9 cellular contexts compared by ENCODE assay signal in genomic region chr3:194584435-194584776, GRCh38. TPM values are rescaled to one million over a fixed set of nuclear protein-coding genes. Genes with fewer than 3 reads are reported as not detected.
DNase-seq lines count a peak whose midpoint lies in the region; ATAC-seq, FAIRE-seq and TF ChIP-seq lines count a peak whose summit lies in the region.
"Had no signal": no experiment of that assay in that cellular context is flagged by ENCODE, and none has a peak within 500 bp of the region (broad histone marks: within the 10 kb centered on the region; RNA-seq: fewer than 3 reads in every experiment).

No MANE protein-coding gene starts in this region.

- H3K4me1 ChIP-seq in K562 (replicated peaks in 1 of 2; ENCODE audit: control insufficient read depth in 2 of 2, insufficient read depth in 2 of 2, low read length in 2 of 2) = peaks cover 5 to 11% of the 10 kb centered on the region in 2 experiments
- peaks cover 4 to 15% (median 9%) of the 10 kb centered on the region in 4 donors for H3K4me1 ChIP-seq in transverse colon

- no peaks in the 10 kb centered on the region for H3K27me3 Mint-ChIP-seq in activated T-cell treated with anti-CD3 and anti-CD28 coated beads, Interleukin-2, amount 50 U/mL, for 72 hours (ENCODE audit: low read depth)

- no peak for TF ChIP-seq POLR2A in K562 (conservative IDR thresholded peaks at IDR 0.05)
- TF ChIP-seq POLR2A in lower leg skin (IDR thresholded peaks at IDR 0.05) = no peak
- TF ChIP-seq POLR2A in transverse colon (IDR thresholded peaks at IDR 0.05) = no peak

- intact Hi-C loops in K562 (cut with micrococcal nuclease) (no loop called here), lower leg skin (cut with DNase I; ENCODE audit: low total_unique reads) (no loop called here), transverse colon (cut with DNase I; ENCODE audit: low total_unique reads) (loop anchor here (5.0 kb wide), 1 partner anchor 97 kb away; the partner anchor contains the start of gene ATP13A3)

- TF ChIP-seq EP300 in K562 (IDR thresholded peaks at IDR 0.05; ENCODE audit: low read length) = no peak
- no peak for TF ChIP-seq EP300 in transverse colon (IDR thresholded peaks at IDR 0.05; ENCODE audit: low read depth)

- peak overlapping the region; percentile 90 for H3K4me2 ChIP-seq in K562 (ENCODE audit: insufficient read depth, low read length)

- BruUV-seq in K562 (replicated peaks; lab: Mats Ljungman, UMichigan) = no TSS peak

- H3K4me1 Mint-ChIP-seq in activated T-cell treated with anti-CD3 and anti-CD28 coated beads, Interleukin-2, amount 50 U/mL, for 72 hours (ENCODE audit: low read depth) = peaks cover 34% of the 10 kb centered on the region

- peak overlapping the region; percentile 95; the same call in 1 of the 2 replicates for H2AFZ ChIP-seq in K562 (ENCODE audit: low read depth, low read length)

- H3K4me3 Mint-ChIP-seq in activated T-cell treated with anti-CD3 and anti-CD28 coated beads, Interleukin-2, amount 50 U/mL, for 72 hours = peak overlapping the region; percentile 97 to 99

- TF ChIP-seq RAD21 in K562 (CRISPR knock-in tag; conservative IDR thresholded peaks at IDR 0.05 in 1 of 2, IDR thresholded peaks at IDR 0.05 in 1 of 2) = no peak

- no peak for DNase-seq in activated T-cell treated with anti-CD3 and anti-CD28 coated beads, Interleukin-2, amount 50 U/mL, for 72 hours
- DNase-seq in activated T-cell treated with anti-CD3 and anti-CD28 coated beads, Interleukin-2, amount 50 U/mL, for 1 hour = no peak
- DNase-seq in K562 (ENCODE audit: extremely low read depth in 1 of 4, low spot score in 3 of 4) (no peak), lower leg skin (ENCODE audit: low spot score in 2 of 2) (no peak), transverse colon (no peak), inferior parietal cortex (ENCODE audit: extremely low spot score) (no peak), anterior cingulate cortex (lab: John Stamatoyannopoulos, UW) (no peak)
- no peak for DNase-seq in stimulated activated naive CD4-positive, alpha-beta T cell (lab: John Stamatoyannopoulos, UW)

- H3K27me3 ChIP-seq in K562 (ENCODE audit: control insufficient read depth in 2 of 2, insufficient read depth in 2 of 2, low read length in 2 of 2) (no peaks in the 10 kb centered on the region), transverse colon (no peaks in the 10 kb centered on the region)

- 0% methylated on average over 3 of the region's 3 CpGs for WGBS in K562 (ENCODE audit: insufficient coverage, low coverage, missing lambda C conversion rate)
- 35 to 39% methylated on average over 3 of the region's 3 CpGs for WGBS in lower leg skin, 2 donors
- 18 to 25% methylated on average over 3 of the region's 3 CpGs for WGBS in transverse colon (ENCODE audit: low coverage in 1 of 2), 2 donors

- no peaks in the 10 kb centered on the region for H4K20me1 ChIP-seq in K562 (replicated peaks; ENCODE audit: control insufficient read depth, insufficient read depth, low read length)

- peaks cover 20% of the 10 kb centered on the region; the same call in 2 of the 3 replicates for H3K36me3 ChIP-seq in K562 (ENCODE audit: control insufficient read depth, insufficient read depth, low read length)
- no peaks in the 10 kb centered on the region for H3K36me3 ChIP-seq in transverse colon

- H3K27ac ChIP-seq in K562 (ENCODE audit: extremely low read depth, low read depth, low read length) = peak overlapping the region; percentile 95
- H3K27ac ChIP-seq in transverse colon = peak overlapping the region; percentile 90 to 94 (median 93)

- in situ Hi-C loops in K562 (cut with MboI) = loop anchor here (10.0 kb wide), 1 partner anchor 250 kb away; no protein-coding TSS in a partner anchor
- in situ Hi-C loops in transverse colon (cut with MboI; ENCODE audit: low pct_ligation_motif_present in 1 of 4, low pct_unique_long_range_greater_than_20kb in 1 of 4, low sequenced_read_pairs in 3 of 4) = loop anchor here in 1 of 4 donors (10.0 kb wide), 1 partner anchor 100 kb away; the partner anchor contains the start of gene ATP13A3

- no peaks in the 10 kb centered on the region for H3K9me1 ChIP-seq in K562 (ENCODE audit: control insufficient read depth, insufficient read depth, low read length)

- H3K4me3 ChIP-seq in K562 (peak overlapping the region; percentile 99), lower leg skin (ENCODE audit: low read depth, poor library complexity, severe bottlenecking) (peak overlapping the region; percentile 75), transverse colon (peak overlapping the region; percentile 77 to 83 (median 81))

- POLR2A ChIA-PET in K562 (lab: Yijun Ruan, JAX) = interaction anchor here (0.6 to 2.1 kb wide), 8 partner anchors 9 to 112 kb away, joined by 3 to 6 read pairs (median 4); no protein-coding TSS in a partner anchor

- no peaks in the 10 kb centered on the region for H3K9me3 Mint-ChIP-seq in activated T-cell treated with anti-CD3 and anti-CD28 coated beads, Interleukin-2, amount 50 U/mL, for 72 hours

- no peak for ATAC-seq in activated T-cell treated with anti-CD3 and anti-CD28 coated beads, Interleukin-2, amount 50 U/mL, for 72 hours (replicated peaks in 1 of 2)
- ATAC-seq in K562 = peak; percentile 3; the same call in 1 of the 3 replicates

- CTCF ChIA-PET in K562 (lab: Yijun Ruan, JAX; ENCODE audit: low intra/inter-chr PET ratio) = no interaction called here

- H3K9ac ChIP-seq in K562 (ENCODE audit: insufficient read depth in 1 of 2, low read depth in 2 of 2, low read length in 2 of 2) = peak overlapping the region; percentile 97 to 100

- peak; percentile 59 for FAIRE-seq in K562 (lab: Jason Lieb, UNC)
- FAIRE-seq: G401.6 had no signal

- peaks cover 7 to 12% of the 10 kb centered on the region in 2 donors for H3K36me3 Mint-ChIP-seq in activated T-cell treated with anti-CD3 and anti-CD28 coated beads, Interleukin-2, amount 50 U/mL, for 72 hours (ENCODE audit: insufficient read depth in 2 of 2)

- no peaks in the 10 kb centered on the region for H3K9me3 ChIP-seq in K562 (replicated peaks; ENCODE audit: control insufficient read depth, insufficient read depth, low read depth, low read length)
- no peaks in the 10 kb centered on the region for H3K9me3 ChIP-seq in transverse colon

- H3K79me2 ChIP-seq in K562 (ENCODE audit: control insufficient read depth, insufficient read depth, low read length) = peaks cover 13% of the 10 kb centered on the region

- TF ChIP-seq CTCF in K562 (IDR thresholded peaks at IDR 0.05 in 2 of 3, conservative IDR thresholded peaks at IDR 0.05 in 1 of 3; ENCODE audit: insufficient read depth in 2 of 3, low read depth in 1 of 3, low read length in 3 of 3) (no peak), lower leg skin (IDR thresholded peaks at IDR 0.05) (no peak), transverse colon (IDR thresholded peaks at IDR 0.05) (no peak)

- H3K27ac Mint-ChIP-seq in activated T-cell treated with anti-CD3 and anti-CD28 coated beads, Interleukin-2, amount 50 U/mL, for 72 hours = peak overlapping the region; percentile 100

TF ChIP-seq in K562, 482 proteins besides CTCF, POLR2A, EP300 and RAD21 (continues in another document):
- TF ChIP-seq ADNP (tag; IDR thresholded peaks at IDR 0.05) (no peak), BCLAF1 (IDR thresholded peaks at IDR 0.05; ENCODE audit: borderline replicate concordance in 1 of 2, control insufficient read depth in 1 of 2, low read depth in 2 of 2, low read length in 1 of 2) (no peak), TAF1 (IDR thresholded peaks at IDR 0.05; ENCODE audit: control insufficient read depth, extremely low read depth, insufficient read depth, low read length, severe bottlenecking) (no peak), HMG20B (CRISPR knock-in tag; IDR thresholded peaks at IDR 0.05) (no peak)

RNA-seq across cellular contexts. Expression of gene TMEM44, which starts 48.8 kb away (rescaled TPM):
- total RNA-seq in activated T-cell treated with anti-CD3 and anti-CD28 coated beads, Interleukin-2, amount 50 U/mL, for 72 hours = 10 to 100 TPM; 11.9 to 19.6 TPM
- total RNA-seq in K562 (2011; cell fraction: chromatin; rRNA removed; ENCODE audit: low replicate concordance) = 57.1 and 107 TPM in 2 replicates
- 59.7 and 67.4 TPM in 2 replicates for total RNA-seq in K562 (2011; cell fraction: nucleolus; rRNA removed)
- total RNA-seq in K562 (2011; cell fraction: nucleoplasm; rRNA removed) = 57.2 and 61.1 TPM in 2 replicates
- total RNA-seq in K562 (2014; rRNA removed) (13.1 and 13.8 TPM in 2 replicates), K562 (2014; rRNA removed; fragmentation: Illumina TruSeq; extraction: Trizol) (6.0 and 7.2 TPM in 2 replicates), K562 (2015; rRNA removed; fragmentation: Illumina TruSeq; extraction: Trizol) (7.5 TPM in 2 replicates), K562 (2021) (16.9 and 18.1 TPM in 2 replicates), lower leg skin (1 to 10 TPM; 1.2 to 8.5 (median 4.6) TPM), transverse colon (100 to 1,000 TPM in 1 of 4 donors, 10 to 100 TPM in 3; 52.0 to 101 (median 58.8) TPM)
- polyA plus RNA-seq in K562 (2011; rRNA removed) (13.5 and 14.5 TPM in 2 replicates), K562 (2014; fragmentation: Illumina TruSeq; extraction: Trizol) (11.3 and 12.4 TPM in 2 replicates), K562 (2014; fragmentation: Nextera tagmentation; extraction: Ambion mirVana) (1 to 10 TPM in 1 of 2 experiments, under 1 TPM in 1; 0.53 to 1.7 TPM), K562 (2014; rRNA removed) (15.5 and 16.2 TPM in 2 replicates)
- polyA plus RNA-seq in K562 (2011; cell fraction: cytosol; rRNA removed) = 11.8 and 16.3 TPM in 2 replicates
- polyA plus RNA-seq in K562 (2011; cell fraction: nucleus; rRNA removed) = 44.6 and 76.9 TPM in 2 replicates
- polyA plus RNA-seq in K562 (2012) = 9.8 and 17.5 TPM in 2 replicates
- 9.1 and 13.7 TPM in 2 replicates for polyA minus RNA-seq in K562 (2011; rRNA and poly(A)+ RNA removed)
- polyA minus RNA-seq in K562 (2011; cell fraction: cytosol; rRNA and poly(A)+ RNA removed) = 7.7 and 7.8 TPM in 2 replicates
- polyA minus RNA-seq in K562 (2011; cell fraction: nucleus; rRNA and poly(A)+ RNA removed) = 13.4 and 18.8 TPM in 2 replicates
